Comparison of ENCODE assay signal across 23 cellular contexts in genomic region chr3:181725033-181725775, GRCh38. TPM values are rescaled to one million over a fixed set of nuclear protein-coding genes. Genes with fewer than 3 reads are reported as not detected.
DNase-seq lines count a peak whose midpoint lies in the region; ATAC-seq, FAIRE-seq and TF ChIP-seq lines count a peak whose summit lies in the region.
"Had no signal": no experiment of that assay in that cellular context is flagged by ENCODE, and none has a peak within 500 bp of the region (broad histone marks: within the 10 kb centered on the region; RNA-seq: fewer than 3 reads in every experiment).

No MANE protein-coding gene starts in this region.

- H2BK15ac ChIP-seq in H1 (ENCODE audit: low read length) = no peak overlapping the region

- no peak overlapping the region for H3K4ac ChIP-seq in H1 (replicated peaks; ENCODE audit: insufficient read length, low read depth, low read length)

- no peak for ATAC-seq in HG02852 (IDR thresholded peaks at IDR 0.05; ENCODE audit: unreplicated experiment)
- ATAC-seq: activated T-helper 17 cell treated with anti-CD3 and anti-CD28 coated beads, Interleukin-2, amount 50 U/mL, for 72 hours; GM12878; HepG2 had no signal

- DNase-seq in GM06990 (ENCODE audit: extremely low read depth, insufficient read length) (peak; percentile 31), H1 (ENCODE audit: low read depth in 1 of 2, low spot score in 2 of 2) (peak in 1 of 2 experiments; percentile 46), neural crest cell (ENCODE audit: low read depth, low spot score) (no peak)
- DNase-seq in stimulated activated CD4-positive, alpha-beta T cell treated with anti-CD3 and anti-CD28 coated beads, Interleukin-4, amount 100 ng/mL, for 4 hours = no peak
- no peak for DNase-seq in stimulated activated CD4-positive, alpha-beta T cell treated with anti-CD3 and anti-CD28 coated beads, Interleukin-4, amount 100 ng/mL, for 1 hour
- DNase-seq: activated CD4-positive, alpha-beta T cell treated with anti-CD3 and anti-CD28 coated beads, Interleukin-2, amount 50 U/mL, for 1 hour; Caco-2; EL; mammary epithelial cell; MM.1S; NCI-H187 treated with DMSO at 0.1 percent for 48 hours; NCI-H510A; SHP77 had no signal

- H3K36me3 Mint-ChIP-seq in neural crest cell (ENCODE audit: low read depth) = peaks cover 10% of the 10 kb centered on the region

- CTCF ChIA-PET in H1 (lab: Charles Lee; ENCODE audit: partially characterized antibody) = interaction anchor here (0.7 to 1.0 kb wide), 2 partner anchors 125 to 169 kb away, joined by 3 to 4 read pairs; no protein-coding TSS in a partner anchor

- FAIRE-seq in H1 (lab: Jason Lieb, UNC) = no peak
- FAIRE-seq: colon, GM12878, HepG2, islet of Langerhans had no signal

- peak overlapping the region; percentile 94 to 100 for H3K4me2 ChIP-seq in H1 (ENCODE audit: insufficient read depth in 1 of 2, low read depth in 2 of 2, low read length in 2 of 2)

- WGBS in HUES64 = 7% methylated on average over 26 of the region's 27 CpGs
- 3% methylated on average over 27 of the region's 27 CpGs; no CpG with 5 or more reads in 1 of the 2 experiments for WGBS in H1 (ENCODE audit: extremely low coverage in 1 of 2, insufficient coverage in 1 of 2, insufficient read length in 1 of 2, insufficient replicate concordance in 2 of 2, low coverage in 1 of 2, low lambda C conversion rate in 2 of 2, missing lambda C conversion rate in 1 of 2), 2 experiments

- H3K9me3 ChIP-seq in HUES64 (ENCODE audit: insufficient read depth, low read depth, low read length) (no peaks in the 10 kb centered on the region), H1 (ENCODE audit: insufficient read depth in 2 of 2, low read depth in 1 of 2, low read length in 1 of 2) (no peaks in the 10 kb centered on the region)
- H3K9me3 ChIP-seq: Caco-2, right atrium auricular region had no signal

- peaks cover 4% of the 10 kb centered on the region for H3K27me3 ChIP-seq in GM06990 (replicated peaks; ENCODE audit: control insufficient read depth, insufficient read depth, low read length)
- peaks cover 35% of the 10 kb centered on the region for H3K27me3 ChIP-seq in HUES64 (ENCODE audit: insufficient read depth, low read length)
- peaks cover 6 to 31% (median 20%) of the 10 kb centered on the region in 4 experiments for H3K27me3 ChIP-seq in H1 (replicated peaks in 1 of 4; ENCODE audit: control insufficient read depth in 3 of 4, extremely low read depth in 1 of 4, insufficient read depth in 3 of 4, low read length in 3 of 4)

- no peak for TF ChIP-seq RAD21 in H1 (IDR thresholded peaks at IDR 0.05 in 1 of 2, conservative IDR thresholded peaks at IDR 0.05 in 1 of 2; ENCODE audit: low read depth in 2 of 2, low read length in 2 of 2)

- H2AK5ac ChIP-seq in H1 (ENCODE audit: low read depth, low read length) = no peak overlapping the region

- H4K91ac ChIP-seq in H1 (replicated peaks; ENCODE audit: insufficient read length, low read length) = peak overlapping the region; percentile 3

- H4K8ac ChIP-seq in H1 (ENCODE audit: extremely low read depth, insufficient read depth, low read length) = no peak overlapping the region

- H2BK20ac ChIP-seq in H1 (ENCODE audit: low read length) = peak overlapping the region; percentile 52; the same call in 1 of the 2 replicates

- H3K4me1 Mint-ChIP-seq in neural crest cell = peaks cover 96% of the 10 kb centered on the region
- H3K4me1 Mint-ChIP-seq: activated T-helper 17 cell treated with anti-CD3 and anti-CD28 coated beads, Interleukin-2, amount 50 U/mL, for 72 hours had no signal

- H3K9me3 Mint-ChIP-seq in neural crest cell = no peaks in the 10 kb centered on the region

- peak overlapping the region; percentile 88 for H3K4me3 Mint-ChIP-seq in neural crest cell
- H3K4me3 Mint-ChIP-seq: activated T-helper 17 cell treated with anti-CD3 and anti-CD28 coated beads, Interleukin-2, amount 50 U/mL, for 72 hours had no signal

- H3K27me3 Mint-ChIP-seq in neural crest cell (ENCODE audit: low read depth) = peaks cover 5% of the 10 kb centered on the region

- peak overlapping the region; percentile 34 for H4K5ac ChIP-seq in H1 (ENCODE audit: insufficient read length, low read depth, low read length)

- H2AFZ ChIP-seq in H1 (ENCODE audit: low read length) = no peak overlapping the region

- peaks cover 0 to 19% of the 10 kb centered on the region in 2 experiments; a peak in 3 of 4 replicates for H3K79me2 ChIP-seq in H1 (ENCODE audit: control insufficient read depth in 1 of 2, insufficient read depth in 2 of 2, low read length in 2 of 2)

- peak overlapping the region; percentile 77 for H2BK12ac ChIP-seq in H1 (ENCODE audit: low read depth, low read length)

- H3K18ac ChIP-seq in H1 (ENCODE audit: extremely low read depth, low read length) = peak overlapping the region; percentile 73; the same call in 1 of the 2 replicates

- no peak overlapping the region for H3K56ac ChIP-seq in H1 (replicated peaks; ENCODE audit: insufficient read length, low read depth, low read length)

- TF ChIP-seq EP300 in H1 (IDR thresholded peaks at IDR 0.05; ENCODE audit: borderline replicate concordance in 1 of 2, low read depth in 2 of 2, low read length in 2 of 2) = no peak

- no peak for TF ChIP-seq POLR2A in H1 (IDR thresholded peaks at IDR 0.05; ENCODE audit: control extremely low read depth in 1 of 2, low read depth in 2 of 2, low read length in 2 of 2)

- no peaks in the 10 kb centered on the region for H4K20me1 ChIP-seq in H1 (replicated peaks in 1 of 2; ENCODE audit: control insufficient read depth in 1 of 2, insufficient read depth in 2 of 2, low read length in 2 of 2)

- H3K4me3 ChIP-seq in GM06990 (replicated peaks; ENCODE audit: low read depth, low read length) (no peak overlapping the region), HUES64 (ENCODE audit: low read length) (peak overlapping the region; percentile 45), H1 (ENCODE audit: extremely low read depth in 1 of 4, insufficient read depth in 2 of 4, low read depth in 3 of 4, low read length in 4 of 4) (peak overlapping the region; percentile 8 to 73 (median 34); a peak in 6 of 8 replicates)
- H3K4me3 ChIP-seq: GM12878, right atrium auricular region had no signal

- no peak overlapping the region for H2BK5ac ChIP-seq in H1 (ENCODE audit: low read depth, low read length)

- POLR2A ChIA-PET in H1 (lab: Charles Lee; ENCODE audit: partially characterized antibody) = interaction anchor here (0.9 to 5.6 kb wide), 6 partner anchors 8 to 164 kb away, joined by 3 to 72 read pairs (median 11); partner anchors contain the start of gene SOX2

- H3K14ac ChIP-seq in H1 (ENCODE audit: insufficient read length) = no peak overlapping the region

- H3K36me3 ChIP-seq in GM06990 (ENCODE audit: control insufficient read depth, insufficient read depth, low read length) = no peaks in the 10 kb centered on the region
- no peaks in the 10 kb centered on the region for H3K36me3 ChIP-seq in HUES64 (ENCODE audit: insufficient read depth, low read length)
- H3K36me3 ChIP-seq in H1 (ENCODE audit: control insufficient read depth in 2 of 4, insufficient read depth in 4 of 4, low read length in 3 of 4) = peaks cover 0 to 12% (median 0%) of the 10 kb centered on the region in 4 experiments; a peak in 1 of 8 replicates
- H3K36me3 ChIP-seq: neutrophil, right atrium auricular region had no signal

- peak overlapping the region; percentile 66; the same call in 1 of the 2 replicates for H3K27ac ChIP-seq in HUES64 (ENCODE audit: low read depth, low read length)
- no peak overlapping the region for H3K27ac ChIP-seq in H1 (ENCODE audit: low read depth, low read length)
- H3K27ac ChIP-seq: epithelial cell of prostate, neutrophil, right atrium auricular region had no signal

- TF ChIP-seq CTCF in GM06990 (IDR thresholded peaks at IDR 0.05; ENCODE audit: insufficient read depth, low read length, poor library complexity, severe bottlenecking) = no peak
- TF ChIP-seq CTCF in H1 (IDR thresholded peaks at IDR 0.05; ENCODE audit: control extremely low read depth in 1 of 3, insufficient read depth in 1 of 3, low read depth in 1 of 3, low read length in 3 of 3) = no peak
- TF ChIP-seq CTCF in neural crest cell (conservative IDR thresholded peaks at IDR 0.05) = no peak

- peak overlapping the region; percentile 83 for H3K27ac Mint-ChIP-seq in neural crest cell (ENCODE audit: unreplicated experiment)
- H3K27ac Mint-ChIP-seq: activated T-helper 17 cell treated with anti-CD3 and anti-CD28 coated beads, Interleukin-2, amount 50 U/mL, for 72 hours had no signal

- H3K79me1 ChIP-seq in H1 (ENCODE audit: low read depth, low read length) = no peaks in the 10 kb centered on the region

- no peak overlapping the region for H2BK120ac ChIP-seq in H1 (replicated peaks; ENCODE audit: low read depth, low read length)

- no peak overlapping the region for H3K23ac ChIP-seq in H1 (ENCODE audit: insufficient read length)

- peaks cover 24% of the 10 kb centered on the region for H3K23me2 ChIP-seq in H1 (ENCODE audit: low read depth, low read length)

- peak overlapping the region; percentile 43 for H3K9ac ChIP-seq in HUES64 (ENCODE audit: low read depth, low read length)
- H3K9ac ChIP-seq in H1 (replicated peaks in 1 of 4; ENCODE audit: extremely low read depth in 1 of 4, low read depth in 3 of 4, low read length in 3 of 4) = no peak overlapping the region

- H3K4me1 ChIP-seq in HUES64 (ENCODE audit: insufficient read depth, low read length) = peaks cover 74% of the 10 kb centered on the region
- H3K4me1 ChIP-seq in H1 (replicated peaks in 1 of 4; ENCODE audit: control insufficient read depth in 3 of 4, insufficient read depth in 4 of 4, low read length in 3 of 4) = peaks cover 17 to 47% (median 37%) of the 10 kb centered on the region in 4 experiments
- H3K4me1 ChIP-seq: right atrium auricular region had no signal

TF ChIP-seq in H1, 55 proteins besides CTCF, POLR2A, EP300 and RAD21 (continues in another document):
- TF ChIP-seq KDM4A (IDR thresholded peaks at IDR 0.05; ENCODE audit: low read depth, low read length, severe bottlenecking) (peak; percentile 25), KDM1A (IDR thresholded peaks at IDR 0.05; ENCODE audit: borderline replicate concordance, low read length) (peak; percentile 49; the same call in 1 of the 2 replicates), CHD1 (IDR thresholded peaks at IDR 0.05; ENCODE audit: low read depth, low read length) (no peak)

RNA-seq across cellular contexts. Expression of gene SOX2, which starts 13.5 kb away (rescaled TPM):
- polyA plus RNA-seq in HUES64 (2013, experiment 1 of 2) = 174 TPM
- polyA plus RNA-seq in HUES64 (2013, experiment 2 of 2) = 191 TPM
- total RNA-seq in H1 (2021; fragmentation: NEBNext Ultra II Directional; extraction: Animal tissue kit (Norgen Biotek cat#: 25700)) = 247 and 260 TPM in 2 replicates
- 149 and 170 TPM in 2 replicates for polyA plus RNA-seq in H1 (2011; rRNA removed)
- 181 TPM for polyA plus RNA-seq in H1 (2011; cell fraction: cytosol; rRNA removed)
- 120 TPM for polyA plus RNA-seq in H1 (2011; cell fraction: nucleus; rRNA removed)
- 130 to 186 TPM (median 157 TPM) in 4 replicates for polyA plus RNA-seq in H1 (2012, experiment 1 of 2)
- polyA plus RNA-seq in H1 (2012, experiment 2 of 2) = 64.0 TPM
- 171 TPM for polyA plus RNA-seq in H1 (2013, experiment 1 of 2)
- polyA plus RNA-seq in H1 (2013, experiment 2 of 2) = 169 TPM
- polyA minus RNA-seq in H1 (2011; rRNA and poly(A)+ RNA removed) = 34.6 and 35.5 TPM in 2 replicates
- 101 TPM for polyA minus RNA-seq in H1 (2011; cell fraction: cytosol; rRNA and poly(A)+ RNA removed)
- 83.5 TPM for polyA minus RNA-seq in H1 (2011; cell fraction: nucleus; rRNA and poly(A)+ RNA removed)
- total RNA-seq in neural crest cell = 105 and 110 TPM in 2 replicates
- total RNA-seq: HepG2, mammary epithelial cell had no signal
- polyA plus RNA-seq: HepG2, mammary epithelial cell had no signal
